Comparison of ENCODE assay signal across 23 cellular contexts in genomic region chrX:47198687-47199080, GRCh38. TPM values are rescaled to one million over a fixed set of nuclear protein-coding genes. Genes with fewer than 3 reads are reported as not detected.
A peak's percentile ranks its signal among the peaks of the same experiment; 100 is the strongest.
DNase-seq lines count a peak whose midpoint lies in the region; ATAC-seq, FAIRE-seq and TF ChIP-seq lines count a peak whose summit lies in the region.
"Had no signal": no experiment of that assay in that cellular context is flagged by ENCODE, and none has a peak within 500 bp of the region (broad histone marks: within the 10 kb centered on the region; RNA-seq: fewer than 3 reads in every experiment).

No MANE protein-coding gene starts in this region.

- CTCF ChIA-PET in CD8-positive, alpha-beta memory T cell (lab: Charles Lee): no interaction called here
- CTCF ChIA-PET in H1 (lab: Charles Lee; ENCODE audit: partially characterized antibody): no interaction called here
- CTCF ChIA-PET in CD8-positive, alpha-beta T cell (lab: Charles Lee): no interaction called here

- H3K27me3 Mint-ChIP-seq in CD8-positive, alpha-beta memory T cell: no peaks in the 10 kb centered on the region
- peaks cover 6% of the 10 kb centered on the region for H3K27me3 Mint-ChIP-seq in neural progenitor cell (ENCODE audit: insufficient read depth, low read depth)
- H3K27me3 Mint-ChIP-seq in CD8-positive, alpha-beta T cell (ENCODE audit: low read depth): no peaks in the 10 kb centered on the region
- H3K27me3 Mint-ChIP-seq: activated naive CD4-positive, alpha-beta T cell treated with anti-CD3 and anti-CD28 coated beads, Interleukin-2, amount 50 U/mL, for 24 hours; stimulated activated memory B cell treated with anti-CD40 and anti-IgM and Interleukin-4, amounts not matched to agents 10 μg/mL and 1 μg/mL and 100 μg/mL, for 72 hours had no signal

- H3K79me2 ChIP-seq in H1 (ENCODE audit: control insufficient read depth in 1 of 2, insufficient read depth in 2 of 2, low read length in 2 of 2) (peaks cover 19 to 52% of the 10 kb centered on the region in 2 experiments; a peak in 3 of 4 replicates), neural progenitor cell (ENCODE audit: low read depth) (peaks cover 77% of the 10 kb centered on the region)

- no peak overlapping the region for H3K56ac ChIP-seq in H1 (replicated peaks; ENCODE audit: insufficient read length, low read depth, low read length)

- no peak for DNase-seq in CD8-positive, alpha-beta memory T cell
- no peak for DNase-seq in H1 (ENCODE audit: low read depth in 1 of 2, low spot score in 2 of 2)
- DNase-seq in neural progenitor cell (ENCODE audit: low spot score): no peak
- DNase-seq in CD8-positive, alpha-beta T cell: no peak
- DNase-seq in ACHN: no peak
- no peak for DNase-seq in activated effector memory CD4-positive, alpha-beta T cell treated with anti-CD3 and anti-CD28 coated beads, Interleukin-2, amount 50 U/mL, for 16 hours
- no peak for DNase-seq in AML-193 (lab: John Stamatoyannopoulos, UW)
- DNase-seq: activated CD4-positive, alpha-beta T cell treated with anti-CD3 and anti-CD28 coated beads for 48 hours; activated T-cell treated with anti-CD3 and anti-CD28 coated beads for 4 hours; COR-L47; erythroblast; Karpas-422; left colon; NCI-H526; nucleus accumbens; right cardiac atrium; Right ventricle myocardium superior; SW 1271; transverse colon had no signal

- FAIRE-seq in H1 (lab: Jason Lieb, UNC): no peak
- FAIRE-seq: GM18507 had no signal

- POLR2A ChIA-PET in CD8-positive, alpha-beta memory T cell (lab: Charles Lee): no interaction called here
- POLR2A ChIA-PET in H1 (lab: Charles Lee; ENCODE audit: partially characterized antibody): interaction anchor here (1.3 to 1.8 kb wide), 2 partner anchors 10 to 12 kb away, joined by 8 read pairs; no protein-coding TSS in a partner anchor
- POLR2A ChIA-PET in CD8-positive, alpha-beta T cell (lab: Charles Lee): no interaction called here

- H3K4me3 ChIP-seq in CD8-positive, alpha-beta memory T cell (ENCODE audit: low read length): no peak overlapping the region
- H3K4me3 ChIP-seq in HUES48 (ENCODE audit: low read depth, low read length): no peak overlapping the region
- H3K4me3 ChIP-seq in H1 (ENCODE audit: extremely low read depth in 1 of 4, insufficient read depth in 2 of 4, low read depth in 3 of 4, low read length in 4 of 4): no peak overlapping the region
- H3K4me3 ChIP-seq in neural progenitor cell: no peak overlapping the region
- H3K4me3 ChIP-seq in CD8-positive, alpha-beta T cell (ENCODE audit: low read depth, low read length): no peak overlapping the region
- H3K4me3 ChIP-seq: transverse colon had no signal

- no peak overlapping the region for H3K23ac ChIP-seq in H1 (ENCODE audit: insufficient read length)

- WGBS in H1 (ENCODE audit: extremely low coverage in 1 of 2, insufficient coverage in 1 of 2, insufficient read length in 1 of 2, insufficient replicate concordance in 2 of 2, low coverage in 1 of 2, low lambda C conversion rate in 2 of 2, missing lambda C conversion rate in 1 of 2), 2 experiments: 95% methylated on average over 14 of the region's 15 CpGs; no CpG with 5 or more reads in 1 of the 2 experiments

- H2AK5ac ChIP-seq in H1 (ENCODE audit: low read depth, low read length): no peak overlapping the region

- no peak overlapping the region for H3K14ac ChIP-seq in H1 (ENCODE audit: insufficient read length)

- no peak overlapping the region for H3K4ac ChIP-seq in H1 (replicated peaks; ENCODE audit: insufficient read length, low read depth, low read length)

- peaks cover 39 to 48% (median 47%) of the 10 kb centered on the region in 3 donors for H3K4me1 Mint-ChIP-seq in CD8-positive, alpha-beta memory T cell
- H3K4me1 Mint-ChIP-seq in neural progenitor cell: peaks cover 43% of the 10 kb centered on the region
- peaks cover 35% of the 10 kb centered on the region for H3K4me1 Mint-ChIP-seq in CD8-positive, alpha-beta T cell (ENCODE audit: low read depth)

- no peak overlapping the region for H2BK20ac ChIP-seq in H1 (ENCODE audit: low read length)

- H4K5ac ChIP-seq in H1 (ENCODE audit: insufficient read length, low read depth, low read length): no peak overlapping the region

- peaks cover 34% of the 10 kb centered on the region for H3K4me1 ChIP-seq in CD8-positive, alpha-beta memory T cell (ENCODE audit: insufficient read depth, low read length)
- H3K4me1 ChIP-seq in HUES48 (ENCODE audit: control insufficient read depth, insufficient read depth, low read length) (peaks cover 41% of the 10 kb centered on the region), H1 (replicated peaks in 1 of 4; ENCODE audit: control insufficient read depth in 3 of 4, insufficient read depth in 4 of 4, low read length in 3 of 4) (peaks cover 0 to 13% (median 7%) of the 10 kb centered on the region in 4 experiments), neural progenitor cell (peaks cover 35% of the 10 kb centered on the region)
- H3K4me1 ChIP-seq in CD8-positive, alpha-beta T cell (ENCODE audit: insufficient read depth, low read length): peaks cover 34% of the 10 kb centered on the region

- no peak overlapping the region for H3K18ac ChIP-seq in H1 (ENCODE audit: extremely low read depth, low read length)

- no peak overlapping the region for H2BK15ac ChIP-seq in H1 (ENCODE audit: low read length)

- ATAC-seq in CD8-positive, alpha-beta T cell: no peak
- ATAC-seq: left colon; right cardiac atrium; stimulated activated memory B cell treated with anti-CD40 and anti-IgM and Interleukin-4, amounts not matched to agents 10 μg/mL and 1 μg/mL and 100 μg/mL, for 72 hours had no signal

- peak overlapping the region in 5 of 8 donors; percentile 5 to 68 (median 36) for H3K27ac Mint-ChIP-seq in CD8-positive, alpha-beta memory T cell
- no peak overlapping the region for H3K27ac Mint-ChIP-seq in neural progenitor cell
- no peak overlapping the region for H3K27ac Mint-ChIP-seq in CD8-positive, alpha-beta T cell
- H3K27ac Mint-ChIP-seq: activated naive CD4-positive, alpha-beta T cell treated with anti-CD3 and anti-CD28 coated beads, Interleukin-2, amount 50 U/mL, for 24 hours; stimulated activated memory B cell treated with anti-CD40 and anti-IgM and Interleukin-4, amounts not matched to agents 10 μg/mL and 1 μg/mL and 100 μg/mL, for 72 hours had no signal

- no peak for TF ChIP-seq POLR2A in H1 (IDR thresholded peaks at IDR 0.05; ENCODE audit: control extremely low read depth in 1 of 2, low read depth in 2 of 2, low read length in 2 of 2)

- H3K9me3 Mint-ChIP-seq in CD8-positive, alpha-beta memory T cell: no peaks in the 10 kb centered on the region
- H3K9me3 Mint-ChIP-seq in neural progenitor cell: no peaks in the 10 kb centered on the region
- no peaks in the 10 kb centered on the region for H3K9me3 Mint-ChIP-seq in CD8-positive, alpha-beta T cell
- H3K9me3 Mint-ChIP-seq: activated naive CD4-positive, alpha-beta T cell treated with anti-CD3 and anti-CD28 coated beads, Interleukin-2, amount 50 U/mL, for 24 hours; stimulated activated memory B cell treated with anti-CD40 and anti-IgM and Interleukin-4, amounts not matched to agents 10 μg/mL and 1 μg/mL and 100 μg/mL, for 72 hours had no signal

- no peak overlapping the region for H4K8ac ChIP-seq in H1 (ENCODE audit: extremely low read depth, insufficient read depth, low read length)

- H2BK120ac ChIP-seq in H1 (replicated peaks; ENCODE audit: low read depth, low read length): no peak overlapping the region

- H3K27me3 ChIP-seq in CD8-positive, alpha-beta memory T cell (ENCODE audit: insufficient read depth, low read length, poor library complexity, severe bottlenecking): no peaks in the 10 kb centered on the region
- H3K27me3 ChIP-seq in HUES48 (ENCODE audit: control insufficient read depth, insufficient read depth, low read length): no peaks in the 10 kb centered on the region
- H3K27me3 ChIP-seq in H1 (replicated peaks in 1 of 4; ENCODE audit: control insufficient read depth in 3 of 4, extremely low read depth in 1 of 4, insufficient read depth in 3 of 4, low read length in 3 of 4): no peaks in the 10 kb centered on the region
- no peaks in the 10 kb centered on the region for H3K27me3 ChIP-seq in neural progenitor cell
- H3K27me3 ChIP-seq in CD8-positive, alpha-beta T cell (ENCODE audit: insufficient read depth, low read length): no peaks in the 10 kb centered on the region
- H3K27me3 ChIP-seq: transverse colon had no signal

- intact Hi-C loops in CD8-positive, alpha-beta T cell (cut with DNase I, micrococcal nuclease): loop anchor here in 1 of 2 experiments (10.0 kb wide), 1 partner anchor 636 kb away; the partner anchor contains the start of gene ZNF81

- H3K27ac ChIP-seq in CD8-positive, alpha-beta memory T cell (ENCODE audit: low read depth, low read length): no peak overlapping the region
- H3K27ac ChIP-seq in HUES48 (ENCODE audit: low read depth, low read length) (no peak overlapping the region), H1 (ENCODE audit: low read depth, low read length) (no peak overlapping the region; the same call in 1 of the 2 replicates), neural progenitor cell (no peak overlapping the region)
- H3K27ac ChIP-seq in CD8-positive, alpha-beta T cell (ENCODE audit: low read depth, low read length): no peak overlapping the region
- H3K27ac ChIP-seq: transverse colon had no signal

- no peak overlapping the region; a peak in 1 of 4 replicates for H3K4me2 ChIP-seq in H1 (ENCODE audit: insufficient read depth in 1 of 2, low read depth in 2 of 2, low read length in 2 of 2)
- no peak overlapping the region for H3K4me2 ChIP-seq in neural progenitor cell

- no peak overlapping the region for H2BK5ac ChIP-seq in H1 (ENCODE audit: low read depth, low read length)

- peaks cover 4% of the 10 kb centered on the region for H3F3A ChIP-seq in neural progenitor cell (ENCODE audit: low read depth)

- H3K4me3 Mint-ChIP-seq in CD8-positive, alpha-beta memory T cell: no peak overlapping the region
- H3K4me3 Mint-ChIP-seq in neural progenitor cell: peak overlapping the region; percentile 24
- no peak overlapping the region for H3K4me3 Mint-ChIP-seq in CD8-positive, alpha-beta T cell
- H3K4me3 Mint-ChIP-seq: activated naive CD4-positive, alpha-beta T cell treated with anti-CD3 and anti-CD28 coated beads, Interleukin-2, amount 50 U/mL, for 24 hours; stimulated activated memory B cell treated with anti-CD40 and anti-IgM and Interleukin-4, amounts not matched to agents 10 μg/mL and 1 μg/mL and 100 μg/mL, for 72 hours had no signal

- H4K91ac ChIP-seq in H1 (replicated peaks; ENCODE audit: insufficient read length, low read length): no peak overlapping the region

- H3K9me3 ChIP-seq in CD8-positive, alpha-beta memory T cell (ENCODE audit: low read length): no peaks in the 10 kb centered on the region
- H3K9me3 ChIP-seq in HUES48 (ENCODE audit: control insufficient read depth, insufficient read depth, low read length): no peaks in the 10 kb centered on the region
- H3K9me3 ChIP-seq in H1 (ENCODE audit: insufficient read depth in 2 of 2, low read depth in 1 of 2, low read length in 1 of 2): no peaks in the 10 kb centered on the region
- no peaks in the 10 kb centered on the region for H3K9me3 ChIP-seq in neural progenitor cell (ENCODE audit: low read depth)
- H3K9me3 ChIP-seq in CD8-positive, alpha-beta T cell (ENCODE audit: low read length): no peaks in the 10 kb centered on the region
- H3K9me3 ChIP-seq: transverse colon had no signal

- TF ChIP-seq RAD21 in H1 (IDR thresholded peaks at IDR 0.05 in 1 of 2, conservative IDR thresholded peaks at IDR 0.05 in 1 of 2; ENCODE audit: low read depth in 2 of 2, low read length in 2 of 2): no peak

- H3K23me2 ChIP-seq in H1 (ENCODE audit: low read depth, low read length): no peaks in the 10 kb centered on the region

- no peak for TF ChIP-seq EP300 in H1 (IDR thresholded peaks at IDR 0.05; ENCODE audit: borderline replicate concordance in 1 of 2, low read depth in 2 of 2, low read length in 2 of 2)

- in situ Hi-C loops in ACHN (cut with HindIII; ENCODE audit: low pct_ligation_motif_present, low pct_unique_long_range_greater_than_20kb, low sequenced_read_pairs): no loop called here

- H3K36me3 ChIP-seq in CD8-positive, alpha-beta memory T cell (ENCODE audit: insufficient read depth, low read length): peaks cover 50% of the 10 kb centered on the region
- H3K36me3 ChIP-seq in HUES48 (ENCODE audit: control insufficient read depth, insufficient read depth, low read length) (peaks cover 83% of the 10 kb centered on the region), H1 (ENCODE audit: control insufficient read depth in 2 of 4, insufficient read depth in 4 of 4, low read length in 3 of 4) (peaks cover 29 to 69% (median 53%) of the 10 kb centered on the region in 4 experiments), neural progenitor cell (peaks cover 7% of the 10 kb centered on the region)
- H3K36me3 ChIP-seq in CD8-positive, alpha-beta T cell (ENCODE audit: insufficient read depth, low read length): peaks cover 30% of the 10 kb centered on the region

- H4K20me1 ChIP-seq in H1 (replicated peaks in 1 of 2; ENCODE audit: control insufficient read depth in 1 of 2, insufficient read depth in 2 of 2, low read length in 2 of 2): peaks cover 9 to 42% of the 10 kb centered on the region in 2 experiments
- peaks cover 83% of the 10 kb centered on the region for H4K20me1 ChIP-seq in neural progenitor cell (ENCODE audit: low read depth)

- peak overlapping the region; percentile 50; the same call in 1 of the 2 replicates for H2BK12ac ChIP-seq in H1 (ENCODE audit: low read depth, low read length)

- H3K36me3 Mint-ChIP-seq in CD8-positive, alpha-beta memory T cell: peaks cover 20 to 81% (median 25%) of the 10 kb centered on the region in 3 donors
- H3K36me3 Mint-ChIP-seq in neural progenitor cell: peaks cover 69% of the 10 kb centered on the region
- H3K36me3 Mint-ChIP-seq in CD8-positive, alpha-beta T cell: peaks cover 65% of the 10 kb centered on the region
- H3K36me3 Mint-ChIP-seq: activated naive CD4-positive, alpha-beta T cell treated with anti-CD3 and anti-CD28 coated beads, Interleukin-2, amount 50 U/mL, for 24 hours had no signal

- H2AFZ ChIP-seq in H1 (ENCODE audit: low read length) (no peak overlapping the region), neural progenitor cell (replicated peaks) (no peak overlapping the region)

- H3K79me1 ChIP-seq in H1 (ENCODE audit: low read depth, low read length): peaks cover 6% of the 10 kb centered on the region; the same call in 1 of the 2 replicates

- TF ChIP-seq CTCF in H1 (IDR thresholded peaks at IDR 0.05; ENCODE audit: control extremely low read depth in 1 of 3, insufficient read depth in 1 of 3, low read depth in 1 of 3, low read length in 3 of 3) (no peak), neural progenitor cell (IDR thresholded peaks at IDR 0.05) (no peak)
- TF ChIP-seq CTCF in CD8-positive, alpha-beta T cell (IDR thresholded peaks at IDR 0.05): no peak

- peak overlapping the region; percentile 28; the same call in 1 of the 2 replicates for H3K9ac ChIP-seq in HUES48 (ENCODE audit: low read depth, low read length)
- H3K9ac ChIP-seq in H1 (replicated peaks in 1 of 4; ENCODE audit: extremely low read depth in 1 of 4, low read depth in 3 of 4, low read length in 3 of 4): no peak overlapping the region
- H3K9ac ChIP-seq in neural progenitor cell: no peak overlapping the region

RNA-seq across cellular contexts. Expression of gene UBA1, which starts 5.1 kb away (rescaled TPM):
- total RNA-seq in CD8-positive, alpha-beta memory T cell: 100 to 1,000 TPM; 225 to 234 TPM
- polyA plus RNA-seq in CD8-positive, alpha-beta memory T cell: 178 TPM
- total RNA-seq in H1 (2021; fragmentation: NEBNext Ultra II Directional; extraction: Animal tissue kit (Norgen Biotek cat#: 25700)): 313 and 325 TPM in 2 replicates
- polyA plus RNA-seq in H1 (2011; rRNA removed): 458 and 562 TPM in 2 replicates
- polyA plus RNA-seq in H1 (2011; cell fraction: cytosol; rRNA removed): 389 TPM
- polyA plus RNA-seq in H1 (2011; cell fraction: nucleus; rRNA removed): 640 TPM
- 242 to 369 TPM (median 343 TPM) in 4 replicates for polyA plus RNA-seq in H1 (2012, experiment 1 of 2)
- polyA plus RNA-seq in H1 (2012, experiment 2 of 2): 340 TPM
- 179 TPM for polyA plus RNA-seq in H1 (2013, experiment 1 of 2)
- 156 TPM for polyA plus RNA-seq in H1 (2013, experiment 2 of 2)
- polyA minus RNA-seq in H1 (2011; rRNA and poly(A)+ RNA removed): 380 and 389 TPM in 2 replicates
- 162 TPM for polyA minus RNA-seq in H1 (2011; cell fraction: cytosol; rRNA and poly(A)+ RNA removed)
- polyA minus RNA-seq in H1 (2011; cell fraction: nucleus; rRNA and poly(A)+ RNA removed): 128 TPM
- total RNA-seq in neural progenitor cell (ENCODE audit: low replicate concordance): 291 and 537 TPM in 2 replicates
- total RNA-seq in CD8-positive, alpha-beta T cell: 10 to 100 TPM; 63.8 to 64.7 TPM

RNA-seq across cellular contexts. Expression of gene CDK16, which starts 19.8 kb away (rescaled TPM):
- total RNA-seq in CD8-positive, alpha-beta memory T cell: 10 to 100 TPM; 48.2 to 49.1 TPM
- 14.5 TPM for polyA plus RNA-seq in CD8-positive, alpha-beta memory T cell
- total RNA-seq in H1 (2021; fragmentation: NEBNext Ultra II Directional; extraction: Animal tissue kit (Norgen Biotek cat#: 25700)): 117 and 124 TPM in 2 replicates
- 204 and 226 TPM in 2 replicates for polyA plus RNA-seq in H1 (2011; rRNA removed)
- 139 TPM for polyA plus RNA-seq in H1 (2011; cell fraction: cytosol; rRNA removed)
- 264 TPM for polyA plus RNA-seq in H1 (2011; cell fraction: nucleus; rRNA removed)
- polyA plus RNA-seq in H1 (2012, experiment 1 of 2): 89.5 to 152 TPM (median 129 TPM) in 4 replicates
- polyA plus RNA-seq in H1 (2012, experiment 2 of 2): 174 TPM
- polyA plus RNA-seq in H1 (2013, experiment 1 of 2): 65.4 TPM
- 71.0 TPM for polyA plus RNA-seq in H1 (2013, experiment 2 of 2)
- polyA minus RNA-seq in H1 (2011; rRNA and poly(A)+ RNA removed): 184 and 211 TPM in 2 replicates
- 125 TPM for polyA minus RNA-seq in H1 (2011; cell fraction: cytosol; rRNA and poly(A)+ RNA removed)
- polyA minus RNA-seq in H1 (2011; cell fraction: nucleus; rRNA and poly(A)+ RNA removed): 88.4 TPM
- total RNA-seq in neural progenitor cell (ENCODE audit: low replicate concordance): 166 and 248 TPM in 2 replicates
- 100 to 1,000 TPM; 157 to 161 TPM for total RNA-seq in CD8-positive, alpha-beta T cell

RNA-seq across cellular contexts. Expression of gene USP11, which starts 34.1 kb away (rescaled TPM):
- total RNA-seq in CD8-positive, alpha-beta memory T cell: 10 to 100 TPM; 34.0 to 41.7 TPM
- 121 TPM for polyA plus RNA-seq in CD8-positive, alpha-beta memory T cell
- total RNA-seq in H1 (2021; fragmentation: NEBNext Ultra II Directional; extraction: Animal tissue kit (Norgen Biotek cat#: 25700)): 84.0 and 84.3 TPM in 2 replicates
- 40.9 and 64.6 TPM in 2 replicates for polyA plus RNA-seq in H1 (2011; rRNA removed)
- polyA plus RNA-seq in H1 (2011; cell fraction: cytosol; rRNA removed): 42.2 TPM
- 156 TPM for polyA plus RNA-seq in H1 (2011; cell fraction: nucleus; rRNA removed)
- polyA plus RNA-seq in H1 (2012, experiment 1 of 2): 88.4 to 130 TPM (median 113 TPM) in 4 replicates
- 93.9 TPM for polyA plus RNA-seq in H1 (2012, experiment 2 of 2)
- 43.1 TPM for polyA plus RNA-seq in H1 (2013, experiment 1 of 2)
- 38.3 TPM for polyA plus RNA-seq in H1 (2013, experiment 2 of 2)
- 133 and 151 TPM in 2 replicates for polyA minus RNA-seq in H1 (2011; rRNA and poly(A)+ RNA removed)
- polyA minus RNA-seq in H1 (2011; cell fraction: cytosol; rRNA and poly(A)+ RNA removed): 58.6 TPM
- polyA minus RNA-seq in H1 (2011; cell fraction: nucleus; rRNA and poly(A)+ RNA removed): 72.3 TPM
- 106 and 158 TPM in 2 replicates for total RNA-seq in neural progenitor cell (ENCODE audit: low replicate concordance)
- 100 to 1,000 TPM; 147 to 161 TPM for total RNA-seq in CD8-positive, alpha-beta T cell

RNA-seq across cellular contexts. Expression of gene RBM10, which starts 53.7 kb away (rescaled TPM):
- 10 to 100 TPM; 74.5 to 74.8 TPM for total RNA-seq in CD8-positive, alpha-beta memory T cell
- polyA plus RNA-seq in CD8-positive, alpha-beta memory T cell: 37.8 TPM
- 64.0 and 69.8 TPM in 2 replicates for total RNA-seq in H1 (2021; fragmentation: NEBNext Ultra II Directional; extraction: Animal tissue kit (Norgen Biotek cat#: 25700))
- 35.7 and 60.8 TPM in 2 replicates for polyA plus RNA-seq in H1 (2011; rRNA removed)
- 42.0 TPM for polyA plus RNA-seq in H1 (2011; cell fraction: cytosol; rRNA removed)
- 83.4 TPM for polyA plus RNA-seq in H1 (2011; cell fraction: nucleus; rRNA removed)
- polyA plus RNA-seq in H1 (2012, experiment 1 of 2): 34.4 to 65.4 TPM (median 57.5 TPM) in 4 replicates
- 35.6 TPM for polyA plus RNA-seq in H1 (2012, experiment 2 of 2)
- 42.9 TPM for polyA plus RNA-seq in H1 (2013, experiment 1 of 2)
- polyA plus RNA-seq in H1 (2013, experiment 2 of 2): 41.4 TPM
- polyA minus RNA-seq in H1 (2011; rRNA and poly(A)+ RNA removed): 26.5 and 36.4 TPM in 2 replicates
- polyA minus RNA-seq in H1 (2011; cell fraction: cytosol; rRNA and poly(A)+ RNA removed): 48.5 TPM
- 25.3 TPM for polyA minus RNA-seq in H1 (2011; cell fraction: nucleus; rRNA and poly(A)+ RNA removed)
- 26.5 and 65.9 TPM in 2 replicates for total RNA-seq in neural progenitor cell (ENCODE audit: low replicate concordance)
- 10 to 100 TPM; 31.9 to 32.0 TPM for total RNA-seq in CD8-positive, alpha-beta T cell

RNA-seq across cellular contexts. Expression of gene NDUFB11, which starts 54.2 kb away (rescaled TPM):
- total RNA-seq in CD8-positive, alpha-beta memory T cell: 10 to 100 TPM; 93.5 to 95.0 TPM
- 169 TPM for polyA plus RNA-seq in CD8-positive, alpha-beta memory T cell
- 120 and 127 TPM in 2 replicates for total RNA-seq in H1 (2021; fragmentation: NEBNext Ultra II Directional; extraction: Animal tissue kit (Norgen Biotek cat#: 25700))
- 131 and 178 TPM in 2 replicates for polyA plus RNA-seq in H1 (2011; rRNA removed)
- 113 TPM for polyA plus RNA-seq in H1 (2011; cell fraction: cytosol; rRNA removed)
- 103 TPM for polyA plus RNA-seq in H1 (2011; cell fraction: nucleus; rRNA removed)
- polyA plus RNA-seq in H1 (2012, experiment 1 of 2): 87.9 to 121 TPM (median 120 TPM) in 4 replicates
- 95.2 TPM for polyA plus RNA-seq in H1 (2012, experiment 2 of 2)
- 120 TPM for polyA plus RNA-seq in H1 (2013, experiment 1 of 2)
- polyA plus RNA-seq in H1 (2013, experiment 2 of 2): 139 TPM
- 56.4 and 66.3 TPM in 2 replicates for polyA minus RNA-seq in H1 (2011; rRNA and poly(A)+ RNA removed)
- 26.3 TPM for polyA minus RNA-seq in H1 (2011; cell fraction: cytosol; rRNA and poly(A)+ RNA removed)
- polyA minus RNA-seq in H1 (2011; cell fraction: nucleus; rRNA and poly(A)+ RNA removed): 38.8 TPM
- 53.1 and 86.1 TPM in 2 replicates for total RNA-seq in neural progenitor cell (ENCODE audit: low replicate concordance)
- total RNA-seq in CD8-positive, alpha-beta T cell: 10 to 100 TPM; 50.5 to 51.4 TPM

Comparison
In these comparisons a context has a peak if more than half of its experiments do, and no peak if none do; other contexts are left out.
1. H3K27ac Mint-ChIP-seq: peak in CD8-positive, alpha-beta memory T cell (5 of 8); none in neural progenitor cell (single experiment) and CD8-positive, alpha-beta T cell (single experiment).